Comparison of ENCODE assay signal across 25 cellular contexts in genomic region chr1:106290805-106291537, GRCh38.
DNase-seq lines count a peak whose midpoint lies in the region; ATAC-seq, FAIRE-seq and TF ChIP-seq lines count a peak whose summit lies in the region.
"Had no signal": no experiment of that assay in that cellular context is flagged by ENCODE, and none has a peak within 500 bp of the region (broad histone marks: within the 10 kb centered on the region; RNA-seq: fewer than 3 reads in every experiment).

No MANE protein-coding gene starts in this region.

- H3K27me3 ChIP-seq in astrocyte (ENCODE audit: insufficient read depth, low read length) (no peaks in the 10 kb centered on the region), neural progenitor cell (no peaks in the 10 kb centered on the region), brain microvascular endothelial cell (replicated peaks) (no peaks in the 10 kb centered on the region)
- H3K27me3 ChIP-seq: stomach had no signal

- H3K9ac ChIP-seq in astrocyte (ENCODE audit: low read length) (no peak overlapping the region), neural progenitor cell (no peak overlapping the region)

- H3K4me1 ChIP-seq in astrocyte (ENCODE audit: insufficient read depth, low read length) (no peaks in the 10 kb centered on the region), neural progenitor cell (peaks cover 15% of the 10 kb centered on the region)
- H3K4me1 ChIP-seq: stomach had no signal

- no peaks in the 10 kb centered on the region for H3K9me3 ChIP-seq in astrocyte (ENCODE audit: insufficient read depth, low read depth, low read length)
- no peaks in the 10 kb centered on the region for H3K9me3 ChIP-seq in neural progenitor cell (ENCODE audit: low read depth)
- H3K9me3 ChIP-seq: stomach had no signal

- H2AFZ ChIP-seq in astrocyte (ENCODE audit: low read depth, low read length) (peak overlapping the region; percentile 31), neural progenitor cell (replicated peaks) (peak overlapping the region; percentile 38)

- H3K36me3 ChIP-seq in astrocyte (ENCODE audit: insufficient read depth, low read length) (no peaks in the 10 kb centered on the region), neural progenitor cell (no peaks in the 10 kb centered on the region), brain microvascular endothelial cell (replicated peaks) (no peaks in the 10 kb centered on the region)
- H3K36me3 ChIP-seq: stomach had no signal

- H3K27ac ChIP-seq in astrocyte (ENCODE audit: low read depth, low read length) (no peak overlapping the region), neural progenitor cell (no peak overlapping the region), brain microvascular endothelial cell (no peak overlapping the region)
- H3K27ac ChIP-seq: stomach had no signal

- H4K20me1 ChIP-seq in astrocyte (ENCODE audit: insufficient read depth, low read length) (no peaks in the 10 kb centered on the region), neural progenitor cell (ENCODE audit: low read depth) (no peaks in the 10 kb centered on the region)

- H3K9me3 Mint-ChIP-seq in astrocyte (ENCODE audit: unreplicated experiment) (no peaks in the 10 kb centered on the region), neural progenitor cell (no peaks in the 10 kb centered on the region)
- H3K9me3 Mint-ChIP-seq in stimulated activated naive B cell treated with anti-CD40 and anti-IgM and Interleukin-4, amounts not matched to agents 10 μg/mL and 1 μg/mL and 100 μg/mL, for 72 hours: no peaks in the 10 kb centered on the region

- H3K4me2 ChIP-seq in astrocyte (ENCODE audit: low read length) (no peak overlapping the region), neural progenitor cell (no peak overlapping the region)

- H3K4me1 Mint-ChIP-seq in astrocyte (ENCODE audit: low read depth, unreplicated experiment): peaks cover 3% of the 10 kb centered on the region
- H3K4me1 Mint-ChIP-seq in neural progenitor cell: peaks cover 23% of the 10 kb centered on the region
- H3K4me1 Mint-ChIP-seq in stimulated activated naive B cell treated with anti-CD40 and anti-IgM and Interleukin-4, amounts not matched to agents 10 μg/mL and 1 μg/mL and 100 μg/mL, for 72 hours: no peaks in the 10 kb centered on the region
- H3K4me1 Mint-ChIP-seq: activated naive CD4-positive, alpha-beta T cell treated with anti-CD3 and anti-CD28 coated beads, Interleukin-2, amount 10 ng/mL, durations not matched to agents 7 days and 5 days had no signal

- DNase-seq in NCI-H1092 (lab: John Stamatoyannopoulos, UW) (peak; percentile 18), NCI-H2171 (lab: John Stamatoyannopoulos, UW) (peak; percentile 57), astrocyte (ENCODE audit: low read depth) (no peak), neural progenitor cell (ENCODE audit: low spot score) (no peak), brain microvascular endothelial cell (no peak), RKO (ENCODE audit: low spot score) (no peak)
- DNase-seq in stimulated activated naive B cell treated with anti-CD40 and anti-IgM and Interleukin-4, amounts not matched to agents 10 μg/mL and 1 μg/mL and 100 μg/mL, for 72 hours: no peak
- DNase-seq: activated CD8-positive, alpha-beta memory T cell treated with anti-CD3 and anti-CD28 coated beads for 24 hours; activated naive CD4-positive, alpha-beta T cell treated with anti-CD3 and anti-CD28 coated beads, Interleukin-2, amount 10 ng/mL, durations not matched to agents 7 days and 5 days; activated T-cell treated with anti-CD3 and anti-CD28 coated beads, Interleukin-2, amount 50 U/mL, for 48 hours; CD8-positive, alpha-beta T cell; DMS79; effector CD4-positive, alpha-beta T cell; erythroblast; hypothalamus; KBM-7; NCI-H187; NCI-H226; stimulated activated CD4-positive, alpha-beta T cell treated with anti-CD3 and anti-CD28 coated beads, Interleukin-4, amount 100 ng/mL, for 4 hours; stomach; trophoblast cell had no signal

- in situ Hi-C loops in brain microvascular endothelial cell (cut with HindIII; ENCODE audit: low pct_ligation_motif_present, low sequenced_read_pairs): no loop called here

- H3F3A ChIP-seq in neural progenitor cell (ENCODE audit: low read depth): no peaks in the 10 kb centered on the region

- no peak overlapping the region for H3K27ac Mint-ChIP-seq in astrocyte (ENCODE audit: unreplicated experiment)
- peak overlapping the region; percentile 11 for H3K27ac Mint-ChIP-seq in neural progenitor cell
- H3K27ac Mint-ChIP-seq in stimulated activated naive B cell treated with anti-CD40 and anti-IgM and Interleukin-4, amounts not matched to agents 10 μg/mL and 1 μg/mL and 100 μg/mL, for 72 hours: no peak overlapping the region
- H3K27ac Mint-ChIP-seq: activated naive CD4-positive, alpha-beta T cell treated with anti-CD3 and anti-CD28 coated beads, Interleukin-2, amount 10 ng/mL, durations not matched to agents 7 days and 5 days; CD8-positive, alpha-beta T cell had no signal

- no peak for FAIRE-seq in astrocyte (lab: Jason Lieb, UNC)
- FAIRE-seq: frontal cortex, islet of Langerhans had no signal

- H3K4me3 ChIP-seq in astrocyte (ENCODE audit: insufficient read depth, low read depth, low read length) (no peak overlapping the region), neural progenitor cell (no peak overlapping the region), brain microvascular endothelial cell (ENCODE audit: low read depth, low read length) (no peak overlapping the region)
- H3K4me3 ChIP-seq: stomach had no signal

- H3K79me2 ChIP-seq in astrocyte (ENCODE audit: insufficient read depth, low read length) (no peaks in the 10 kb centered on the region), neural progenitor cell (ENCODE audit: low read depth) (no peaks in the 10 kb centered on the region)

- no peaks in the 10 kb centered on the region for H3K36me3 Mint-ChIP-seq in astrocyte (ENCODE audit: low read depth, unreplicated experiment)
- H3K36me3 Mint-ChIP-seq in neural progenitor cell: no peaks in the 10 kb centered on the region
- no peaks in the 10 kb centered on the region for H3K36me3 Mint-ChIP-seq in stimulated activated naive B cell treated with anti-CD40 and anti-IgM and Interleukin-4, amounts not matched to agents 10 μg/mL and 1 μg/mL and 100 μg/mL, for 72 hours
- H3K36me3 Mint-ChIP-seq: activated naive CD4-positive, alpha-beta T cell treated with anti-CD3 and anti-CD28 coated beads, Interleukin-2, amount 10 ng/mL, durations not matched to agents 7 days and 5 days; CD8-positive, alpha-beta T cell had no signal

- TF ChIP-seq CTCF in astrocyte (IDR thresholded peaks at IDR 0.05; ENCODE audit: insufficient read depth, low read depth, low read length): no peak
- TF ChIP-seq CTCF in neural progenitor cell (IDR thresholded peaks at IDR 0.05): no peak
- no peak for TF ChIP-seq CTCF in brain microvascular endothelial cell (IDR thresholded peaks at IDR 0.05; ENCODE audit: low read depth, low read length, missing control alignments)

- no peak for ATAC-seq in GM19397 (IDR thresholded peaks at IDR 0.05; ENCODE audit: unreplicated experiment)
- no peak for ATAC-seq in stimulated activated naive B cell treated with anti-CD40 and anti-IgM and Interleukin-4, amounts not matched to agents 10 μg/mL and 1 μg/mL and 100 μg/mL, for 72 hours (replicated peaks)
- ATAC-seq: CD8-positive, alpha-beta T cell; HCT116 had no signal

- H3K4me3 Mint-ChIP-seq in astrocyte (ENCODE audit: unreplicated experiment) (no peak overlapping the region), neural progenitor cell (no peak overlapping the region)
- H3K4me3 Mint-ChIP-seq in stimulated activated naive B cell treated with anti-CD40 and anti-IgM and Interleukin-4, amounts not matched to agents 10 μg/mL and 1 μg/mL and 100 μg/mL, for 72 hours: no peak overlapping the region
- H3K4me3 Mint-ChIP-seq: activated naive CD4-positive, alpha-beta T cell treated with anti-CD3 and anti-CD28 coated beads, Interleukin-2, amount 10 ng/mL, durations not matched to agents 7 days and 5 days; CD8-positive, alpha-beta T cell had no signal

- H3K27me3 Mint-ChIP-seq in astrocyte (ENCODE audit: low read depth, unreplicated experiment) (no peaks in the 10 kb centered on the region), neural progenitor cell (ENCODE audit: insufficient read depth, low read depth) (peaks cover 2% of the 10 kb centered on the region)
- H3K27me3 Mint-ChIP-seq in stimulated activated naive B cell treated with anti-CD40 and anti-IgM and Interleukin-4, amounts not matched to agents 10 μg/mL and 1 μg/mL and 100 μg/mL, for 72 hours: no peaks in the 10 kb centered on the region
- H3K27me3 Mint-ChIP-seq: activated naive CD4-positive, alpha-beta T cell treated with anti-CD3 and anti-CD28 coated beads, Interleukin-2, amount 10 ng/mL, durations not matched to agents 7 days and 5 days had no signal

Comparison
In these comparisons a context has a peak if more than half of its experiments do, and no peak if none do; other contexts are left out.
1. DNase-seq: peak in NCI-H1092 (single experiment) and NCI-H2171 (single experiment); none in astrocyte (single experiment), neural progenitor cell (single experiment), stimulated activated naive B cell treated with anti-CD40 and anti-IgM and Interleukin-4, amounts not matched to agents 10 μg/mL and 1 μg/mL and 100 μg/mL, for 72 hours (single experiment), brain microvascular endothelial cell (single experiment) and RKO (single experiment).